ENCODE assay signal across 20 cellular contexts in the genomic region with DNA sequence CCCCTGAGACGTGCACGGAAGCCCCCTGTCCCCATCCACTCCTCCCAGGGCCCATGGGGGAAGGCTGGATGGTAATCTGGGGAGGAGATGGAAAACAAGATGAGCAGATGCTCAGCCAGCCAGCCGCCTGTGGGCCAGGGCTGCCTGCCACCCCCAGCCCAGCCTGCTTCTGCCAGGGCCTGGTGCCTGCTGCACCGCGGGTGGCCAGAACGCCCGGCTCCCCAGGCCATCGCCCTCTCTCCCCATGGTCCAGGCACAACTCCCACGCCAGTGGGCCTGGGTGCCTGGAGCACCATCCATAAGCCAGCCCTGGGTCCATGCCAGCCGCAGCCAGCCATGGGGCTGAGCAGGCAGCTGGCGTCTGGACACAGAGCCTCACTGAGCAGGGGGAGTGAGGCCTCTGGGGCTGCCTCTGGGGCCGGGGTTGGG. TPM values are rescaled to one million over a fixed set of nuclear protein-coding genes. Genes with fewer than 3 reads are reported as not detected.
DNase-seq lines count a peak whose midpoint lies in the region; ATAC-seq and TF ChIP-seq lines count a peak whose summit lies in the region.
"Had no signal": no experiment of that assay in that cellular context is flagged by ENCODE, and none has a peak within 500 bp of the region (broad histone marks: within the 10 kb centered on the region; RNA-seq: fewer than 3 reads in every experiment).

No MANE protein-coding gene starts in this region.

- H3K27me3 ChIP-seq in H7 (ENCODE audit: control insufficient read depth, insufficient read depth, low read length), result no peaks in the 10 kb centered on the region
- no peaks in the 10 kb centered on the region for H3K27me3 ChIP-seq in ascending aorta
- H3K27me3 ChIP-seq: breast epithelium, left lung, sigmoid colon, uterus had no signal

- H3K4me3 Mint-ChIP-seq in osteocyte (ENCODE audit: unreplicated experiment), result no peak overlapping the region
- H3K4me3 Mint-ChIP-seq: activated T-cell treated with anti-CD3 and anti-CD28 coated beads, Interleukin-2, amount 50 U/mL, for 72 hours; CD8-positive, alpha-beta T cell had no signal

- ATAC-seq in HG02885 (IDR thresholded peaks at IDR 0.05; ENCODE audit: poor library complexity, unreplicated experiment), result no peak
- ATAC-seq: activated T-cell treated with anti-CD3 and anti-CD28 coated beads, Interleukin-2, amount 50 U/mL, for 72 hours; CD8-positive, alpha-beta T cell; esophagus mucosa; left lung; Right ventricle myocardium inferior had no signal

- no peak for TF ChIP-seq CTCF in GM13976 (IDR thresholded peaks at IDR 0.05; ENCODE audit: borderline replicate concordance, control extremely low read depth, extremely low read depth, insufficient read depth, missing control alignments)
- no peak for TF ChIP-seq CTCF in ascending aorta (IDR thresholded peaks at IDR 0.05)
- no peak for TF ChIP-seq CTCF in osteocyte (IDR thresholded peaks at IDR 0.05)

- peaks cover 2% of the 10 kb centered on the region for H3K4me1 Mint-ChIP-seq in osteocyte (ENCODE audit: unreplicated experiment)

- peak overlapping the region; percentile 23 to 58 for H3K27ac ChIP-seq in ascending aorta
- H3K27ac ChIP-seq: breast epithelium, left lung, sigmoid colon, uterus had no signal

- intact Hi-C loops in ascending aorta (cut with DNase I), result loop anchor here (2.0 kb wide), 2 partner anchors 16 to 70 kb away; no protein-coding TSS in a partner anchor

- H3K4me3 ChIP-seq in H7 (ENCODE audit: insufficient read depth, low read depth, low read length) (no peak overlapping the region), ascending aorta (no peak overlapping the region)
- H3K4me3 ChIP-seq: breast epithelium, left lung, sigmoid colon, uterus had no signal

- H3K27me3 Mint-ChIP-seq in osteocyte (ENCODE audit: unreplicated experiment), result peaks cover 3% of the 10 kb centered on the region

- DNase-seq in GM13976 (ENCODE audit: low spot score) (peak; percentile 37), H7 (peak; percentile 51), ascending aorta (ENCODE audit: low spot score in 2 of 2) (peak in 1 of 2 donors; percentile 69), osteocyte (ENCODE audit: extremely low spot score, unreplicated experiment) (peak; percentile 80), OCI-M1 (lab: John Stamatoyannopoulos, UW) (no peak), GM19238 (ENCODE audit: insufficient read length, low spot score) (no peak)
- DNase-seq in central memory CD4-positive, alpha-beta T cell, result no peak
- DNase-seq: activated T-cell treated with anti-CD3 and anti-CD28 coated beads, Interleukin-2, amount 50 U/mL, for 72 hours; CD8-positive, alpha-beta T cell; left lung; NCI-H146; NCI-H2227 treated with DMSO at 0.1 percent for 48 hours; sigmoid colon; stimulated activated CD4-positive, alpha-beta T cell treated with anti-CD3 and anti-CD28 coated beads, Interleukin-1b, Interleukin-23, amount 100 ng/mL, for 48 hours; T-helper 1 cell; uterus had no signal

- H3K4me1 ChIP-seq in ascending aorta, result peaks cover 16 to 46% of the 10 kb centered on the region in 2 donors
- H3K4me1 ChIP-seq: breast epithelium, left lung, uterus had no signal

- no peaks in the 10 kb centered on the region for H3K36me3 ChIP-seq in H7 (replicated peaks; ENCODE audit: control insufficient read depth, insufficient read depth, low read length)
- H3K36me3 ChIP-seq in ascending aorta, result no peaks in the 10 kb centered on the region
- H3K36me3 ChIP-seq: breast epithelium, left lung, sigmoid colon, uterus had no signal

- no peak overlapping the region for H3K27ac Mint-ChIP-seq in osteocyte (ENCODE audit: unreplicated experiment)
- H3K27ac Mint-ChIP-seq: activated T-cell treated with anti-CD3 and anti-CD28 coated beads, Interleukin-2, amount 50 U/mL, for 72 hours; CD8-positive, alpha-beta T cell had no signal

- no peaks in the 10 kb centered on the region for H3K9me3 Mint-ChIP-seq in osteocyte (ENCODE audit: unreplicated experiment)
- H3K9me3 Mint-ChIP-seq: CD8-positive, alpha-beta T cell had no signal

- in situ Hi-C loops in GM13976 (cut with MboI; ENCODE audit: low sequenced_read_pairs, unreplicated experiment), result no loop called here

- no peaks in the 10 kb centered on the region for H3K9me3 ChIP-seq in ascending aorta
- H3K9me3 ChIP-seq: breast epithelium, left lung, sigmoid colon, uterus had no signal

- no peaks in the 10 kb centered on the region for H3K36me3 Mint-ChIP-seq in osteocyte (ENCODE audit: unreplicated experiment)
- H3K36me3 Mint-ChIP-seq: CD8-positive, alpha-beta T cell had no signal

RNA-seq across cellular contexts. Expression of a gene that starts 57.2 kb away (rescaled TPM):
- total RNA-seq in H7 (2014; rRNA removed; shearing (Covaris generic)), result 2.7 and 5.3 TPM in 2 replicates
- total RNA-seq in ascending aorta (395 TPM), osteocyte (13.3 and 13.5 TPM in 2 replicates)
- total RNA-seq: activated T-cell treated with anti-CD3 and anti-CD28 coated beads, Interleukin-2, amount 50 U/mL, for 72 hours; CD8-positive, alpha-beta T cell had no signal

Comparison
In these comparisons a context has a peak if more than half of its experiments do, and no peak if none do; other contexts are left out.
1. DNase-seq: peak in GM13976 (single experiment), H7 (single experiment) and osteocyte (single experiment); none in OCI-M1 (single experiment), GM19238 (single experiment) and central memory CD4-positive, alpha-beta T cell (single experiment).
2. RNA of a gene that starts 57.2 kb away (total RNA-seq): 395 TPM in ascending aorta (single experiment); 13.3 to 13.5 TPM in osteocyte and 2.7 to 5.3 TPM in H7; every median in the first group is over 10 times any median in the second.